ENCODE assay signal across 24 cellular contexts in genomic region chr11:108131993-108132392, GRCh38. TPM values are rescaled to one million over a fixed set of nuclear protein-coding genes. Genes with fewer than 3 reads are reported as not detected.
DNase-seq lines count a peak whose midpoint lies in the region; ATAC-seq and TF ChIP-seq lines count a peak whose summit lies in the region.
"Had no signal": no experiment of that assay in that cellular context is flagged by ENCODE, and none has a peak within 500 bp of the region (broad histone marks: within the 10 kb centered on the region; RNA-seq: fewer than 3 reads in every experiment).

No MANE protein-coding gene starts in this region.

- no peak for ATAC-seq in HG02588 (IDR thresholded peaks at IDR 0.05; ENCODE audit: unreplicated experiment)
- ATAC-seq: activated T-cell treated with anti-CD3 and anti-CD28 coated beads, Interleukin-2, amount 50 U/mL, for 4 hours; HCT116; right lobe of liver had no signal

- H3K27ac Mint-ChIP-seq in endothelial cell (ENCODE audit: unreplicated experiment) = peak overlapping the region; percentile 36
- H3K27ac Mint-ChIP-seq in osteocyte (ENCODE audit: unreplicated experiment) = peak overlapping the region; percentile 62
- H3K27ac Mint-ChIP-seq: activated naive CD8-positive, alpha-beta T cell treated with anti-CD3 and anti-CD28 coated beads, Interleukin-2, amount 10 ng/mL, durations not matched to agents 7 days and 5 days had no signal

- H3K9me3 Mint-ChIP-seq in endothelial cell (ENCODE audit: unreplicated experiment) = no peaks in the 10 kb centered on the region
- H3K9me3 Mint-ChIP-seq in osteocyte (ENCODE audit: unreplicated experiment) = no peaks in the 10 kb centered on the region
- H3K9me3 Mint-ChIP-seq: activated naive CD8-positive, alpha-beta T cell treated with anti-CD3 and anti-CD28 coated beads, Interleukin-2, amount 10 ng/mL, durations not matched to agents 7 days and 5 days; activated T-cell treated with anti-CD3 and anti-CD28 coated beads, Interleukin-2, amount 50 U/mL, for 4 hours; CD8-positive, alpha-beta memory T cell had no signal

- peak; percentile 55 for DNase-seq in AG20443 (ENCODE audit: low spot score)
- peak; percentile 24 for DNase-seq in GM04504 (ENCODE audit: low read depth)
- no peak for DNase-seq in endothelial cell (ENCODE audit: low spot score)
- no peak for DNase-seq in osteocyte (ENCODE audit: extremely low spot score, unreplicated experiment)
- no peak for DNase-seq in NCI-H82 treated with DMSO at 0.1 percent for 48 hours (lab: John Stamatoyannopoulos, UW; ENCODE audit: unreplicated experiment)
- no peak for DNase-seq in amniotic stem cell (lab: John Stamatoyannopoulos, UW)
- no peak for DNase-seq in stimulated activated CD4-positive, alpha-beta T cell treated with anti-CD3 and anti-CD28 coated beads, Interleukin-1b, Interleukin-23, amount 100 ng/mL, for 48 hours
- DNase-seq: activated CD4-positive, CD25-positive, alpha-beta regulatory T cell; activated naive CD8-positive, alpha-beta T cell treated with anti-CD3 and anti-CD28 coated beads, Interleukin-2, amount 10 ng/mL, durations not matched to agents 7 days and 5 days; activated T-cell treated with anti-CD3 and anti-CD28 coated beads, Interleukin-2, amount 50 U/mL, for 4 hours; brain microvascular endothelial cell; CD8-positive, alpha-beta memory T cell; colonic mucosa; DND-41; foreskin melanocyte; hippocampal formation; islet precursor cell; mammary epithelial cell; NCI-H1105 treated with DMSO at 0.1 percent for 48 hours; NCI-H524; right lobe of liver; T1000 had no signal

- H3K4me3 Mint-ChIP-seq in endothelial cell (ENCODE audit: unreplicated experiment) (no peak overlapping the region), osteocyte (ENCODE audit: unreplicated experiment) (no peak overlapping the region)
- H3K4me3 Mint-ChIP-seq: activated naive CD8-positive, alpha-beta T cell treated with anti-CD3 and anti-CD28 coated beads, Interleukin-2, amount 10 ng/mL, durations not matched to agents 7 days and 5 days; activated T-cell treated with anti-CD3 and anti-CD28 coated beads, Interleukin-2, amount 50 U/mL, for 4 hours; CD8-positive, alpha-beta memory T cell had no signal

- H3K27me3 Mint-ChIP-seq in endothelial cell (ENCODE audit: unreplicated experiment) (no peaks in the 10 kb centered on the region), osteocyte (ENCODE audit: unreplicated experiment) (no peaks in the 10 kb centered on the region)
- H3K27me3 Mint-ChIP-seq: activated naive CD8-positive, alpha-beta T cell treated with anti-CD3 and anti-CD28 coated beads, Interleukin-2, amount 10 ng/mL, durations not matched to agents 7 days and 5 days; CD8-positive, alpha-beta memory T cell had no signal

- TF ChIP-seq CTCF in endothelial cell (IDR thresholded peaks at IDR 0.05; ENCODE audit: unreplicated experiment) (no peak), osteocyte (IDR thresholded peaks at IDR 0.05) (no peak)

- H3K4me1 Mint-ChIP-seq in endothelial cell (ENCODE audit: unreplicated experiment) = no peaks in the 10 kb centered on the region
- H3K4me1 Mint-ChIP-seq in osteocyte (ENCODE audit: unreplicated experiment) = peaks cover 2% of the 10 kb centered on the region

- peaks cover 3% of the 10 kb centered on the region for H3K36me3 Mint-ChIP-seq in endothelial cell (ENCODE audit: low read depth, unreplicated experiment)
- H3K36me3 Mint-ChIP-seq in osteocyte (ENCODE audit: unreplicated experiment) = peaks cover 24% of the 10 kb centered on the region

RNA-seq across cellular contexts. Expression of gene ACAT1, which starts 10.6 kb away (rescaled TPM):
- total RNA-seq in endothelial cell (ENCODE audit: unreplicated experiment) = 26.2 TPM
- total RNA-seq in osteocyte = 54.0 and 55.6 TPM in 2 replicates

Comparison
In these comparisons a context has a peak if more than half of its experiments do, and no peak if none do; other contexts are left out.
1. DNase-seq: peak in AG20443 (single experiment) and GM04504 (single experiment); none in endothelial cell (single experiment), osteocyte (single experiment), NCI-H82 treated with DMSO at 0.1 percent for 48 hours (single experiment), amniotic stem cell (single experiment) and stimulated activated CD4-positive, alpha-beta T cell treated with anti-CD3 and anti-CD28 coated beads, Interleukin-1b, Interleukin-23, amount 100 ng/mL, for 48 hours (single experiment).